In genomic region chr11:61201476-61201875, GRCh38 we compare ENCODE assay signal across 32 cellular contexts. TPM values are rescaled to one million over a fixed set of nuclear protein-coding genes. Genes with fewer than 3 reads are reported as not detected.
"Had no signal": no experiment of that assay in that cellular context is flagged by ENCODE, and none has a peak within 500 bp of the region (broad histone marks: within the 10 kb centered on the region; RNA-seq: fewer than 3 reads in every experiment).

No MANE protein-coding gene starts in this region.

- H3K27me3 ChIP-seq: right atrium auricular region, stomach, thyroid gland, vagina had no signal

- H3K9me3 ChIP-seq: gastrocnemius medialis, prostate gland, right atrium auricular region, thyroid gland had no signal

- H3K36me3 Mint-ChIP-seq: naive thymus-derived CD4-positive, alpha-beta T cell; stimulated activated effector memory CD8-positive, alpha-beta T cell treated with anti-CD3 and anti-CD28 coated beads, Interleukin-12 subunit alpha, Interleukin-12 subunit beta, amount 100 ng/mL, for 72 hours had no signal

- H3K4me3 Mint-ChIP-seq: endodermal cell; naive thymus-derived CD4-positive, alpha-beta T cell; nephron; stimulated activated effector memory CD8-positive, alpha-beta T cell treated with anti-CD3 and anti-CD28 coated beads, Interleukin-12 subunit alpha, Interleukin-12 subunit beta, amount 100 ng/mL, for 72 hours had no signal

- DNase-seq: effector CD8-positive, alpha-beta T cell; endodermal cell; foreskin fibroblast; gastrocnemius medialis; mesenchymal stem cell; midbrain; naive thymus-derived CD4-positive, alpha-beta T cell; nucleus accumbens; sigmoid colon; stimulated activated CD4-positive, alpha-beta T cell treated with anti-CD3 and anti-CD28 coated beads, Interleukin-2, amount 100 ng/mL, for 24 hours; stimulated activated CD4-positive, alpha-beta T cell treated with anti-CD3 and anti-CD28 coated beads, Interleukin-4, amount 100 ng/mL, for 24 hours; stimulated activated naive CD4-positive, alpha-beta T cell treated with Interleukin-2 at 50 U/mL for 16 hours; stomach; trophoblast cell had no signal

- H3K9me3 Mint-ChIP-seq: stimulated activated effector memory CD8-positive, alpha-beta T cell treated with anti-CD3 and anti-CD28 coated beads, Interleukin-12 subunit alpha, Interleukin-12 subunit beta, amount 100 ng/mL, for 72 hours had no signal

- H3K27ac Mint-ChIP-seq: endodermal cell; naive thymus-derived CD4-positive, alpha-beta T cell; nephron; stimulated activated effector memory CD8-positive, alpha-beta T cell treated with anti-CD3 and anti-CD28 coated beads, Interleukin-12 subunit alpha, Interleukin-12 subunit beta, amount 100 ng/mL, for 72 hours had no signal

- H3K27ac ChIP-seq: epithelial cell of prostate, gastrocnemius medialis, left lung, prostate gland, right atrium auricular region, sigmoid colon, thyroid gland, vagina had no signal

- FAIRE-seq: keratinocyte had no signal

- H3K36me3 ChIP-seq: gastrocnemius medialis, left lung, prostate gland, right atrium auricular region, sigmoid colon, stomach, thyroid gland, vagina had no signal

- H3K4me3 ChIP-seq: gastrocnemius medialis, left lung, prostate gland, right atrium auricular region, sigmoid colon, stomach, thyroid gland, vagina had no signal

- H3K4me1 ChIP-seq: gastrocnemius medialis, prostate gland, right atrium auricular region, sigmoid colon, thyroid gland, vagina had no signal

- H3K4me1 Mint-ChIP-seq: nephron; stimulated activated effector memory CD8-positive, alpha-beta T cell treated with anti-CD3 and anti-CD28 coated beads, Interleukin-12 subunit alpha, Interleukin-12 subunit beta, amount 100 ng/mL, for 72 hours had no signal

- ATAC-seq: esophagus mucosa; gastrocnemius medialis; left lung; naive thymus-derived CD4-positive, alpha-beta T cell; stimulated activated effector memory CD8-positive, alpha-beta T cell treated with anti-CD3 and anti-CD28 coated beads, Interleukin-12 subunit alpha, Interleukin-12 subunit beta, amount 100 ng/mL, for 72 hours had no signal

RNA-seq across cellular contexts. Expression of gene PGA3, which starts 1.8 kb away (rescaled TPM):
- total RNA-seq: endodermal cell, esophagus mucosa, gastrocnemius medialis, glomerular endothelial cell, lung microvascular endothelial cell, osteocyte, ureter had no signal

RNA-seq across cellular contexts. Expression of gene PGA4, which starts 20.7 kb away (rescaled TPM):
- total RNA-seq: esophagus mucosa, glomerular endothelial cell, lung microvascular endothelial cell, mucosa of gallbladder, osteocyte, prostate gland, ureter had no signal

RNA-seq across cellular contexts. Expression of gene PGA5, which starts 39.5 kb away (rescaled TPM):
- total RNA-seq: esophagus mucosa; gastrocnemius medialis; glomerular endothelial cell; lower leg skin; lung microvascular endothelial cell; mucosa of gallbladder; naive thymus-derived CD4-positive, alpha-beta T cell; osteocyte; prostate gland; skeletal muscle tissue; temporal lobe; ureter; vagina had no signal
